17 cellular contexts compared by ENCODE assay signal in genomic region chr10:72719941-72720592, GRCh38. TPM values are rescaled to one million over a fixed set of nuclear protein-coding genes. Genes with fewer than 3 reads are reported as not detected.
DNase-seq lines count a peak whose midpoint lies in the region; ATAC-seq, FAIRE-seq and TF ChIP-seq lines count a peak whose summit lies in the region.
"Had no signal": no experiment of that assay in that cellular context is flagged by ENCODE, and none has a peak within 500 bp of the region (broad histone marks: within the 10 kb centered on the region; RNA-seq: fewer than 3 reads in every experiment).

No MANE protein-coding gene starts in this region.

- H3K27ac ChIP-seq in GM23338 (ENCODE audit: low read depth) (no peak overlapping the region; the same call in 1 of the 2 replicates), endothelial cell of umbilical vein (ENCODE audit: insufficient read depth, low read depth, low read length) (no peak overlapping the region), heart right ventricle (no peak overlapping the region)
- H3K27ac ChIP-seq: brain microvascular endothelial cell had no signal

- no peaks in the 10 kb centered on the region for H3K27me3 ChIP-seq in GM23338 (ENCODE audit: insufficient read depth)
- H3K27me3 ChIP-seq in MG63, result no peaks in the 10 kb centered on the region
- H3K27me3 ChIP-seq in endothelial cell of umbilical vein (ENCODE audit: control insufficient read depth in 2 of 2, insufficient read depth in 2 of 2, low read length in 2 of 2), result no peaks in the 10 kb centered on the region
- H3K27me3 ChIP-seq in heart right ventricle, result no peaks in the 10 kb centered on the region
- H3K27me3 ChIP-seq: brain microvascular endothelial cell had no signal

- peaks cover 23% of the 10 kb centered on the region for H3K4me1 Mint-ChIP-seq in GM23338
- H3K4me1 Mint-ChIP-seq: nephron had no signal

- FAIRE-seq in endothelial cell of umbilical vein (lab: Jason Lieb, UNC) (no peak), GM12892 (lab: Jason Lieb, UNC) (no peak)

- no TSS peak for BruUV-seq in endothelial cell of umbilical vein (replicated peaks; lab: Mats Ljungman, UMichigan)

- POLR2A ChIA-PET in endothelial cell of umbilical vein (lab: Charles Lee), result no interaction called here

- no peaks in the 10 kb centered on the region for H3K9me3 ChIP-seq in MG63
- no peaks in the 10 kb centered on the region for H3K9me3 ChIP-seq in endothelial cell of umbilical vein (replicated peaks; ENCODE audit: control insufficient read depth, insufficient read depth, low read length)
- H3K9me3 ChIP-seq in mucosa of descending colon, result no peaks in the 10 kb centered on the region
- no peaks in the 10 kb centered on the region for H3K9me3 ChIP-seq in heart right ventricle

- H3K4me3 ChIP-seq in GM23338 (no peak overlapping the region), MG63 (no peak overlapping the region), endothelial cell of umbilical vein (replicated peaks in 1 of 3; ENCODE audit: insufficient read depth in 1 of 3, low read depth in 1 of 3, low read length in 3 of 3) (no peak overlapping the region), mucosa of descending colon (no peak overlapping the region), heart right ventricle (no peak overlapping the region)

- H3K4me2 ChIP-seq in GM23338 (no peak overlapping the region), endothelial cell of umbilical vein (ENCODE audit: insufficient read depth, low read length) (peak overlapping the region; percentile 29)

- 95 to 97% methylated on average over 2 of the region's 2 CpGs for WGBS in heart right ventricle, 2 donors

- H3K36me3 ChIP-seq in GM23338 (ENCODE audit: insufficient read depth) (no peaks in the 10 kb centered on the region), MG63 (no peaks in the 10 kb centered on the region), endothelial cell of umbilical vein (ENCODE audit: control insufficient read depth in 2 of 2, extremely low read depth in 1 of 2, insufficient read depth in 2 of 2, low read length in 2 of 2) (peaks cover 0 to 4% of the 10 kb centered on the region in 2 experiments), mucosa of descending colon (ENCODE audit: low read depth) (no peaks in the 10 kb centered on the region), heart right ventricle (peaks cover 0 to 39% (median 0%) of the 10 kb centered on the region in 9 donors)
- H3K36me3 ChIP-seq: brain microvascular endothelial cell had no signal

- H2AFZ ChIP-seq in GM23338, result no peak overlapping the region
- no peak overlapping the region for H2AFZ ChIP-seq in endothelial cell of umbilical vein (ENCODE audit: low read depth, low read length)

- H4K20me1 ChIP-seq in GM23338 (replicated peaks; ENCODE audit: insufficient read depth) (0 out of 2 replicates have a peak, but pooled peaks cover 3% of the 10 kb centered on the region), endothelial cell of umbilical vein (replicated peaks; ENCODE audit: control insufficient read depth, extremely low read depth, insufficient read depth, low read length) (peaks cover 2% of the 10 kb centered on the region)

- no peaks in the 10 kb centered on the region for H3K9me2 ChIP-seq in GM23338 (ENCODE audit: insufficient read depth)

- H3K4me1 ChIP-seq in GM23338 (ENCODE audit: insufficient read depth), result peaks cover 12% of the 10 kb centered on the region
- peaks cover 13% of the 10 kb centered on the region for H3K4me1 ChIP-seq in endothelial cell of umbilical vein (ENCODE audit: control insufficient read depth, extremely low read depth, insufficient read depth, low read length)
- no peaks in the 10 kb centered on the region for H3K4me1 ChIP-seq in mucosa of descending colon (ENCODE audit: low read depth)
- H3K4me1 ChIP-seq in heart right ventricle, result peaks cover 0 to 7% (median 0%) of the 10 kb centered on the region in 9 donors

- peak; percentile 50 for DNase-seq in GM23338 (ENCODE audit: low spot score)
- DNase-seq in MG63, result peak; percentile 3
- DNase-seq in endothelial cell of umbilical vein (ENCODE audit: low read depth, low spot score), result no peak
- no peak for DNase-seq in mucosa of descending colon
- DNase-seq in heart right ventricle, result no peak
- no peak for DNase-seq in glomerular visceral epithelial cell (ENCODE audit: extremely low spot score)
- DNase-seq in NK-92 (lab: John Stamatoyannopoulos, UW; ENCODE audit: unreplicated experiment), result no peak
- no peak for DNase-seq in GM12892 (ENCODE audit: insufficient read length)
- DNase-seq: brain microvascular endothelial cell; NCI-H187 treated with DMSO at 0.1 percent for 48 hours; posterior cingulate gyrus; SIG-M5; stimulated activated CD4-positive, alpha-beta T cell treated with anti-CD3 and anti-CD28 coated beads, Interleukin-4, amount 100 ng/mL, for 1 hour; T-helper 17 cell had no signal

- dilution Hi-C loops in endothelial cell of umbilical vein (cut with MboI; ENCODE audit: extremely low pct_ligation_motif_present, low sequenced_read_pairs), result no loop called here

- no peak overlapping the region for H3K4me3 Mint-ChIP-seq in GM23338
- H3K4me3 Mint-ChIP-seq: activated naive CD8-positive, alpha-beta T cell; memory B cell; nephron; T-helper 17 cell had no signal

- H3K9ac ChIP-seq in endothelial cell of umbilical vein (replicated peaks; ENCODE audit: extremely low read depth, insufficient read depth, low read length), result no peak overlapping the region

- H3K9me1 ChIP-seq in endothelial cell of umbilical vein (replicated peaks; ENCODE audit: control insufficient read depth, extremely low read depth, insufficient read depth, low read length), result no peaks in the 10 kb centered on the region

- intact Hi-C loops in endothelial cell of umbilical vein (cut with micrococcal nuclease) (loop anchor here (10.0 kb wide), 1 partner anchor 115 kb away; no protein-coding TSS in a partner anchor), mucosa of descending colon (cut with DNase I, micrococcal nuclease) (no loop called here), heart right ventricle (cut with DNase I) (no loop called here)

- H3K79me2 ChIP-seq in GM23338 (replicated peaks; ENCODE audit: insufficient read depth) (peaks cover 46% of the 10 kb centered on the region), endothelial cell of umbilical vein (ENCODE audit: control insufficient read depth, insufficient read depth, low read length) (peaks cover 13% of the 10 kb centered on the region)

- H3K27me3 Mint-ChIP-seq in GM23338 (ENCODE audit: insufficient read depth, low read depth, poor library complexity), result no peaks in the 10 kb centered on the region
- H3K27me3 Mint-ChIP-seq: activated naive CD8-positive, alpha-beta T cell; memory B cell; T-helper 17 cell had no signal

- CTCF ChIA-PET in endothelial cell of umbilical vein (lab: Charles Lee), result interaction anchor here (0.5 to 1.5 kb wide), 4 partner anchors 17 to 453 kb away, joined by 3 to 5 read pairs (median 4); no protein-coding TSS in a partner anchor

- H3K36me3 Mint-ChIP-seq in GM23338 (ENCODE audit: low read depth), result peaks cover 6% of the 10 kb centered on the region; the same call in 1 of the 3 replicates

- no peak for TF ChIP-seq CTCF in GM23338 (conservative IDR thresholded peaks at IDR 0.05; ENCODE audit: low read depth in 2 of 2)
- no peak for TF ChIP-seq CTCF in endothelial cell of umbilical vein (IDR thresholded peaks at IDR 0.05; ENCODE audit: extremely low read depth in 1 of 2, insufficient read depth in 1 of 2, low read depth in 1 of 2, low read length in 2 of 2)
- no peak for TF ChIP-seq CTCF in mucosa of descending colon (IDR thresholded peaks at IDR 0.05)
- no peak for TF ChIP-seq CTCF in heart right ventricle (IDR thresholded peaks at IDR 0.05)

- TF ChIP-seq POLR2A in endothelial cell of umbilical vein (IDR thresholded peaks at IDR 0.05; ENCODE audit: low read depth, low read length) (no peak), GM12892 (IDR thresholded peaks at IDR 0.05; ENCODE audit: low read depth, low read length) (no peak)

- ATAC-seq in GM23338 (peak; percentile 70), mucosa of descending colon (peak; percentile 75), heart right ventricle (no peak)
- ATAC-seq: T-helper 17 cell had no signal

- H3F3A ChIP-seq in GM23338 (replicated peaks; ENCODE audit: low read depth), result no peaks in the 10 kb centered on the region

- no peaks in the 10 kb centered on the region for H3K9me3 Mint-ChIP-seq in GM23338
- H3K9me3 Mint-ChIP-seq: memory B cell, nephron had no signal

- H3K27ac Mint-ChIP-seq in GM23338, result peak overlapping the region; percentile 41; the same call in 1 of the 2 replicates
- H3K27ac Mint-ChIP-seq: activated naive CD8-positive, alpha-beta T cell; memory B cell; nephron; T-helper 17 cell had no signal

TF ChIP-seq in GM23338, 12 proteins besides CTCF, POLR2A, EP300 and RAD21 (continues in another document):
- TF ChIP-seq STAT1 (IDR thresholded peaks at IDR 0.05; ENCODE audit: unreplicated experiment), result no peak
- TF ChIP-seq ZNF331 (CRISPR knock-in tag; IDR thresholded peaks at IDR 0.05; ENCODE audit: low read depth), result no peak

TF ChIP-seq in endothelial cell of umbilical vein, 7 proteins besides CTCF, POLR2A, EP300 and RAD21 (continues in another document):
- TF ChIP-seq GATA2 (IDR thresholded peaks at IDR 0.05; ENCODE audit: insufficient read depth, insufficient read length, low read depth, low read length), result no peak
- TF ChIP-seq EZH2 (IDR thresholded peaks at IDR 0.05; ENCODE audit: borderline replicate concordance, low read depth, low read length, severe bottlenecking), result no peak
- no peak for TF ChIP-seq MYC (IDR thresholded peaks at IDR 0.05; ENCODE audit: low read depth, low read length)
- no peak for TF ChIP-seq POLR2AphosphoS5 (IDR thresholded peaks at IDR 0.05; ENCODE audit: insufficient read depth, low read depth, low read length)
- no peak for TF ChIP-seq FOS (IDR thresholded peaks at IDR 0.05; ENCODE audit: borderline replicate concordance, insufficient read depth, low read length)
- TF ChIP-seq JUN (IDR thresholded peaks at IDR 0.05; ENCODE audit: borderline replicate concordance, insufficient read depth, insufficient read length, low read depth), result no peak

RNA-seq across cellular contexts. Expression of gene MCU, which starts 28.1 kb away (rescaled TPM):
- 54.6 and 68.2 TPM in 2 replicates for total RNA-seq in GM23338 (2014; rRNA removed; shearing (Covaris generic))
- 40.1 and 41.8 TPM in 2 replicates for polyA plus RNA-seq in GM23338 (2016; fragmentation: Nextera tagmentation; extraction: Ambion mirVana)
- total RNA-seq in MG63 (2014; rRNA removed; shearing (Covaris generic); ENCODE audit: low replicate concordance), result 24.5 and 41.3 TPM in 2 replicates
- 25.2 and 26.1 TPM in 2 replicates for total RNA-seq in endothelial cell of umbilical vein
- 36.1 and 37.2 TPM in 2 replicates for polyA plus RNA-seq in endothelial cell of umbilical vein
- polyA plus RNA-seq in endothelial cell of umbilical vein (2011; cell fraction: cytosol; rRNA removed), result 29.8 and 32.8 TPM in 2 replicates
- polyA plus RNA-seq in endothelial cell of umbilical vein (2011; cell fraction: nucleus; rRNA removed), result 68.9 and 77.8 TPM in 2 replicates
- polyA plus RNA-seq in endothelial cell of umbilical vein (2012), result 29.0 and 33.2 TPM in 2 replicates
- polyA minus RNA-seq in endothelial cell of umbilical vein, result 88.9 and 90.6 TPM in 2 replicates
- 45.7 TPM for polyA minus RNA-seq in endothelial cell of umbilical vein (2011; cell fraction: cytosol; rRNA and poly(A)+ RNA removed)
- 61.5 and 68.8 TPM in 2 replicates for polyA minus RNA-seq in endothelial cell of umbilical vein (2011; cell fraction: nucleus; rRNA and poly(A)+ RNA removed)
- total RNA-seq in mucosa of descending colon, result 10 to 100 TPM; 44.8 to 98.6 (median 89.0) TPM
- 10 to 100 TPM; 12.0 to 19.0 (median 15.2) TPM for total RNA-seq in heart right ventricle
- polyA plus RNA-seq in heart right ventricle, result 10 to 100 TPM in 1 of 2 donors, 1 to 10 TPM in 1; 9.0 to 15.2 TPM
- polyA plus RNA-seq in GM12892 (2012; ENCODE audit: missing spikeins), result 10.5 TPM

Comparison
In these comparisons a context has a peak if more than half of its experiments do, and no peak if none do; other contexts are left out.
1. ATAC-seq: peak in GM23338 (single experiment) and mucosa of descending colon (single experiment); none in heart right ventricle (0 of 8).
2. DNase-seq: peak in GM23338 (single experiment) and MG63 (single experiment); none in endothelial cell of umbilical vein (single experiment), mucosa of descending colon (0 of 3), heart right ventricle (0 of 2), glomerular visceral epithelial cell (single experiment), NK-92 (single experiment) and GM12892 (single experiment).